Comparison of ENCODE assay signal across 16 cellular contexts in the genomic region with DNA sequence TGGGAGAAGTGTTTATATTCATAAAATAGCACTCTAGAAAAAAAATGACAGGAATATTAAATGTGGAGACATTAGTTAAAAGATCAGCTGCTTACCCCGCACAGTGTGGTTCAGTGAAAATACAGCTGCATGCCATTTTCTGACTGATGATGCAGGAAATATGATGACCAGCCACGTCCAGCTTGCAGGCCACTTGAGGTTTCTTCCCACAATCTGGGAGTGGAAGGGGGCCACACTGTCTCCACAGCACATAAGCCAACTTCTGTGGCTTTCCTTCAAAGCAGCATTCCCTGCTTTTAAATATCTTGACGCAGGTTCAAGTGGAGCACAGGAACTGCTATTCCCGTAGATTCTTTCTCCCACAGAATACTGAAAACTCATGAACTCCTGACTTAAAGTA.
DNase-seq lines count a peak whose midpoint lies in the region; ATAC-seq and TF ChIP-seq lines count a peak whose summit lies in the region.
"Had no signal": no experiment of that assay in that cellular context is flagged by ENCODE, and none has a peak within 500 bp of the region (broad histone marks: within the 10 kb centered on the region; RNA-seq: fewer than 3 reads in every experiment).

No MANE protein-coding gene starts in this region.

- no peaks in the 10 kb centered on the region for H3K27me3 ChIP-seq in ascending aorta
- H3K27me3 ChIP-seq in lower lobe of right lung (ENCODE audit: low read depth): no peaks in the 10 kb centered on the region
- H3K27me3 ChIP-seq in smooth muscle cell (ENCODE audit: low read depth): no peaks in the 10 kb centered on the region
- no peaks in the 10 kb centered on the region for H3K27me3 ChIP-seq in right lobe of liver
- H3K27me3 ChIP-seq in tibial nerve: no peaks in the 10 kb centered on the region

- no peaks in the 10 kb centered on the region for H3F3A ChIP-seq in smooth muscle cell (ENCODE audit: low read depth)

- H3K9ac ChIP-seq in smooth muscle cell (ENCODE audit: low read depth): no peak overlapping the region
- H3K9ac ChIP-seq: KMS-11 had no signal

- peak in 1 of 2 donors; percentile 34 for ATAC-seq in lower lobe of right lung
- ATAC-seq in right lobe of liver: no peak
- ATAC-seq: GM23338 had no signal

- H2AFZ ChIP-seq in smooth muscle cell (ENCODE audit: low read depth): peak overlapping the region; percentile 52
- H2AFZ ChIP-seq: GM23338 had no signal

- DNase-seq in ascending aorta (ENCODE audit: low spot score in 2 of 2) (no peak), epithelial cell of esophagus (ENCODE audit: low read depth) (no peak), lower lobe of right lung (no peak), smooth muscle cell (lab: John Stamatoyannopoulos, UW; ENCODE audit: unreplicated experiment) (no peak), islet precursor cell (no peak), right lobe of liver (no peak), tibial nerve (ENCODE audit: low spot score in 2 of 2) (no peak), HT-29 (ENCODE audit: low spot score) (no peak)
- DNase-seq: DMS79, NCI-H1105 treated with DMSO at 0.1 percent for 48 hours, NCI-H187, NCI-H446 had no signal

- no peaks in the 10 kb centered on the region for H4K20me1 ChIP-seq in smooth muscle cell (ENCODE audit: low read depth)

- H3K36me3 ChIP-seq in ascending aorta (no peaks in the 10 kb centered on the region), lower lobe of right lung (no peaks in the 10 kb centered on the region), smooth muscle cell (ENCODE audit: low read depth) (no peaks in the 10 kb centered on the region), right lobe of liver (no peaks in the 10 kb centered on the region), tibial nerve (no peaks in the 10 kb centered on the region)

- intact Hi-C loops in ascending aorta (cut with DNase I): loop anchor here (5.0 kb wide), 1 partner anchor 33 kb away; no protein-coding TSS in a partner anchor
- intact Hi-C loops in lower lobe of right lung (cut with DNase I): no loop called here
- intact Hi-C loops in right lobe of liver (cut with DNase I): no loop called here

- WGBS in smooth muscle cell (ENCODE audit: low lambda C conversion rate): 60% methylated on average over 4 of the region's 4 CpGs
- 86% methylated on average over 4 of the region's 4 CpGs for WGBS in right lobe of liver (ENCODE audit: insufficient coverage, low coverage, low lambda C conversion rate, missing lambda C conversion rate)
- WGBS in tibial nerve, 2 donors: 62 to 65% methylated on average over 4 of the region's 4 CpGs

- TF ChIP-seq POLR2A in right lobe of liver (IDR thresholded peaks at IDR 0.05) (no peak), tibial nerve (IDR thresholded peaks at IDR 0.05) (no peak)

- no peak overlapping the region for H3K4me3 ChIP-seq in ascending aorta
- peak overlapping the region; percentile 9 for H3K4me3 ChIP-seq in epithelial cell of esophagus (ENCODE audit: low read length)
- H3K4me3 ChIP-seq in lower lobe of right lung: peak overlapping the region; percentile 24
- H3K4me3 ChIP-seq in smooth muscle cell: no peak overlapping the region
- H3K4me3 ChIP-seq in right lobe of liver: no peak overlapping the region
- H3K4me3 ChIP-seq in tibial nerve: no peak overlapping the region
- H3K4me3 ChIP-seq: GM23338 had no signal

- peaks cover 3 to 19% of the 10 kb centered on the region in 2 donors for H3K4me1 ChIP-seq in ascending aorta
- peaks cover 3% of the 10 kb centered on the region for H3K4me1 ChIP-seq in lower lobe of right lung
- peaks cover 5% of the 10 kb centered on the region for H3K4me1 ChIP-seq in smooth muscle cell (ENCODE audit: low read depth)
- H3K4me1 ChIP-seq in right lobe of liver: no peaks in the 10 kb centered on the region
- no peaks in the 10 kb centered on the region for H3K4me1 ChIP-seq in tibial nerve

- H3K4me2 ChIP-seq in smooth muscle cell: no peak overlapping the region
- H3K4me2 ChIP-seq: GM23338, KMS-11 had no signal

- H3K9me3 ChIP-seq in ascending aorta (no peaks in the 10 kb centered on the region), lower lobe of right lung (no peaks in the 10 kb centered on the region), smooth muscle cell (replicated peaks; ENCODE audit: low read depth) (no peaks in the 10 kb centered on the region), right lobe of liver (no peaks in the 10 kb centered on the region), tibial nerve (no peaks in the 10 kb centered on the region)

- no peaks in the 10 kb centered on the region for H3K79me2 ChIP-seq in smooth muscle cell (ENCODE audit: low read depth)

- TF ChIP-seq CTCF in ascending aorta (IDR thresholded peaks at IDR 0.05) (no peak), epithelial cell of esophagus (IDR thresholded peaks at IDR 0.05; ENCODE audit: insufficient read depth, low read depth, low read length, missing control alignments) (no peak), lower lobe of right lung (IDR thresholded peaks at IDR 0.05) (no peak), smooth muscle cell (IDR thresholded peaks at IDR 0.05; ENCODE audit: borderline replicate concordance, insufficient read depth, poor library complexity, severe bottlenecking) (no peak), right lobe of liver (IDR thresholded peaks at IDR 0.05) (no peak), tibial nerve (IDR thresholded peaks at IDR 0.05) (no peak)

- H3K27ac ChIP-seq in ascending aorta (peak overlapping the region; percentile 27 to 45), lower lobe of right lung (no peak overlapping the region), smooth muscle cell (ENCODE audit: low read depth) (peak overlapping the region; percentile 80), right lobe of liver (no peak overlapping the region), tibial nerve (no peak overlapping the region)
- H3K27ac ChIP-seq: HL-60, KMS-11, RWPE1 had no signal

- no peak for TF ChIP-seq EP300 in tibial nerve (IDR thresholded peaks at IDR 0.05)

Comparison
In these comparisons a context has a peak if more than half of its experiments do, and no peak if none do; other contexts are left out.
1. H3K27ac ChIP-seq: peak in ascending aorta (2 of 2) and smooth muscle cell (single experiment); none in lower lobe of right lung (single experiment), right lobe of liver (0 of 3) and tibial nerve (0 of 4).
2. H3K4me3 ChIP-seq: peak in epithelial cell of esophagus (single experiment) and lower lobe of right lung (single experiment); none in ascending aorta (0 of 2), smooth muscle cell (single experiment), right lobe of liver (0 of 3) and tibial nerve (0 of 4).